Comparison of ENCODE assay signal across 9 cellular contexts in genomic region chr14:95520346-95520745, GRCh38. TPM values are rescaled to one million over a fixed set of nuclear protein-coding genes. Genes with fewer than 3 reads are reported as not detected.
DNase-seq lines count a peak whose midpoint lies in the region; TF ChIP-seq lines count a peak whose summit lies in the region.
"Had no signal": no experiment of that assay in that cellular context is flagged by ENCODE, and none has a peak within 500 bp of the region (broad histone marks: within the 10 kb centered on the region; RNA-seq: fewer than 3 reads in every experiment).

No MANE protein-coding gene starts in this region.

- TF ChIP-seq CTCF in lower leg skin (IDR thresholded peaks at IDR 0.05) (no peak), thyroid gland (IDR thresholded peaks at IDR 0.05) (no peak), hepatocyte (IDR thresholded peaks at IDR 0.05; ENCODE audit: poor library complexity) (no peak)

- H3K36me3 ChIP-seq in thyroid gland: no peaks in the 10 kb centered on the region
- H3K36me3 ChIP-seq in hepatocyte (replicated peaks; ENCODE audit: insufficient read depth, low read depth): no peaks in the 10 kb centered on the region

- peaks cover 18% of the 10 kb centered on the region for H3K36me3 Mint-ChIP-seq in activated naive CD4-positive, alpha-beta T cell treated with anti-CD3 and anti-CD28 coated beads, Interleukin-2, amount 10 ng/mL, durations not matched to agents 7 days and 5 days
- H3K36me3 Mint-ChIP-seq in activated CD4-positive, alpha-beta memory T cell treated with anti-CD3 and anti-CD28 coated beads, Interleukin-2, amount 10 ng/mL, durations not matched to agents 7 days and 5 days (ENCODE audit: low read depth): peaks cover 13% of the 10 kb centered on the region

- H3K27ac ChIP-seq in thyroid gland (peak overlapping the region in 2 of 3 donors; percentile 7 to 18), hepatocyte (no peak overlapping the region)

- H3K4me1 Mint-ChIP-seq in activated naive CD4-positive, alpha-beta T cell treated with anti-CD3 and anti-CD28 coated beads, Interleukin-2, amount 10 ng/mL, durations not matched to agents 7 days and 5 days: peaks cover 85% of the 10 kb centered on the region
- H3K4me1 Mint-ChIP-seq in activated CD4-positive, alpha-beta memory T cell treated with anti-CD3 and anti-CD28 coated beads, Interleukin-2, amount 10 ng/mL, durations not matched to agents 7 days and 5 days: peaks cover 82% of the 10 kb centered on the region

- no peaks in the 10 kb centered on the region for H3K9me3 Mint-ChIP-seq in activated naive CD4-positive, alpha-beta T cell treated with anti-CD3 and anti-CD28 coated beads, Interleukin-2, amount 10 ng/mL, durations not matched to agents 7 days and 5 days
- H3K9me3 Mint-ChIP-seq in activated CD4-positive, alpha-beta memory T cell treated with anti-CD3 and anti-CD28 coated beads, Interleukin-2, amount 10 ng/mL, durations not matched to agents 7 days and 5 days: no peaks in the 10 kb centered on the region

- TF ChIP-seq POLR2A in lower leg skin (IDR thresholded peaks at IDR 0.05): no peak
- TF ChIP-seq POLR2A in thyroid gland (IDR thresholded peaks at IDR 0.05): no peak

- H3K9me2 ChIP-seq in hepatocyte (replicated peaks; ENCODE audit: insufficient read depth): no peaks in the 10 kb centered on the region

- peak; percentile 27 for DNase-seq in activated naive CD4-positive, alpha-beta T cell treated with anti-CD3 and anti-CD28 coated beads, Interleukin-2, amount 10 ng/mL, durations not matched to agents 7 days and 5 days
- no peak for DNase-seq in activated naive CD4-positive, alpha-beta T cell treated with anti-CD3 and anti-CD28 coated beads, Interleukin-2, amount 50 U/mL, for 16 hours
- no peak for DNase-seq in activated CD4-positive, alpha-beta memory T cell treated with anti-CD3 and anti-CD28 coated beads, Interleukin-2, amount 10 ng/mL, durations not matched to agents 7 days and 5 days
- peak; percentile 60 to 85 for DNase-seq in lower leg skin (ENCODE audit: low spot score in 2 of 2)
- DNase-seq in thyroid gland: no peak
- DNase-seq in hepatocyte (ENCODE audit: low spot score): no peak
- DNase-seq in NCI-H2029 treated with DMSO at 0.1 percent for 48 hours (lab: John Stamatoyannopoulos, UW): no peak
- no peak for DNase-seq in dermis blood vessel endothelial cell

- H3K27me3 Mint-ChIP-seq in activated naive CD4-positive, alpha-beta T cell treated with anti-CD3 and anti-CD28 coated beads, Interleukin-2, amount 10 ng/mL, durations not matched to agents 7 days and 5 days: no peaks in the 10 kb centered on the region
- H3K27me3 Mint-ChIP-seq in activated CD4-positive, alpha-beta memory T cell treated with anti-CD3 and anti-CD28 coated beads, Interleukin-2, amount 10 ng/mL, durations not matched to agents 7 days and 5 days: no peaks in the 10 kb centered on the region

- H3K27me3 ChIP-seq in thyroid gland: no peaks in the 10 kb centered on the region
- no peaks in the 10 kb centered on the region for H3K27me3 ChIP-seq in hepatocyte

- no peaks in the 10 kb centered on the region for H4K20me1 ChIP-seq in hepatocyte (ENCODE audit: insufficient read depth, poor library complexity, severe bottlenecking)

- CTCF ChIA-PET in activated naive CD4-positive, alpha-beta T cell treated with anti-CD3 and anti-CD28 coated beads, Interleukin-2, amount 10 ng/mL, durations not matched to agents 7 days and 5 days (lab: Charles Lee): interaction anchor here (0.7 to 1.1 kb wide), 2 partner anchors 13 to 14 kb away, joined by 3 read pairs; partner anchors contain the start of gene GLRX5
- CTCF ChIA-PET in activated CD4-positive, alpha-beta memory T cell treated with anti-CD3 and anti-CD28 coated beads, Interleukin-2, amount 10 ng/mL, durations not matched to agents 7 days and 5 days (lab: Charles Lee): interaction anchor here (1.0 to 8.5 kb wide), 3 partner anchors 6 to 13 kb away, joined by 3 to 118 read pairs (median 14); partner anchors contain the start of gene GLRX5

- no peak overlapping the region for H3K4me3 ChIP-seq in lower leg skin (ENCODE audit: low read depth, poor library complexity, severe bottlenecking)
- no peak overlapping the region for H3K4me3 ChIP-seq in thyroid gland (replicated peaks in 1 of 3)
- no peak overlapping the region for H3K4me3 ChIP-seq in hepatocyte
- H3K4me3 ChIP-seq: K562 had no signal

- 62 to 66% methylated on average over 3 of the region's 3 CpGs for WGBS in lower leg skin, 2 donors
- 56 to 66% methylated on average over 3 of the region's 3 CpGs for WGBS in thyroid gland, 2 donors
- 83% methylated on average over 3 of the region's 3 CpGs for WGBS in hepatocyte (ENCODE audit: low lambda C conversion rate, missing lambda C conversion rate)

- H3K4me3 Mint-ChIP-seq in activated naive CD4-positive, alpha-beta T cell treated with anti-CD3 and anti-CD28 coated beads, Interleukin-2, amount 10 ng/mL, durations not matched to agents 7 days and 5 days: peak overlapping the region; percentile 63
- peak overlapping the region; percentile 57 for H3K4me3 Mint-ChIP-seq in activated CD4-positive, alpha-beta memory T cell treated with anti-CD3 and anti-CD28 coated beads, Interleukin-2, amount 10 ng/mL, durations not matched to agents 7 days and 5 days

- H3K4me1 ChIP-seq in thyroid gland (peaks cover 27 to 60% of the 10 kb centered on the region in 2 donors), hepatocyte (ENCODE audit: insufficient read depth) (peaks cover 35% of the 10 kb centered on the region)

- no peaks in the 10 kb centered on the region for H3K79me2 ChIP-seq in hepatocyte

- H3K4me2 ChIP-seq in hepatocyte: no peak overlapping the region

- H2AFZ ChIP-seq in hepatocyte: no peak overlapping the region

- intact Hi-C loops in lower leg skin (cut with DNase I; ENCODE audit: low total_unique reads) (no loop called here), thyroid gland (cut with DNase I) (no loop called here)

- POLR2A ChIA-PET in activated CD4-positive, alpha-beta memory T cell treated with anti-CD3 and anti-CD28 coated beads, Interleukin-2, amount 10 ng/mL, durations not matched to agents 7 days and 5 days (lab: Charles Lee): interaction anchor here (0.7 to 9.2 kb wide), 7 partner anchors 9 to 57 kb away, joined by 3 to 199 read pairs (median 8); partner anchors contain the start of gene GLRX5

- peak overlapping the region; percentile 99 for H3K27ac Mint-ChIP-seq in activated naive CD4-positive, alpha-beta T cell treated with anti-CD3 and anti-CD28 coated beads, Interleukin-2, amount 10 ng/mL, durations not matched to agents 7 days and 5 days
- peak overlapping the region; percentile 99 for H3K27ac Mint-ChIP-seq in activated CD4-positive, alpha-beta memory T cell treated with anti-CD3 and anti-CD28 coated beads, Interleukin-2, amount 10 ng/mL, durations not matched to agents 7 days and 5 days

- no peaks in the 10 kb centered on the region for H3K9me3 ChIP-seq in thyroid gland
- no peaks in the 10 kb centered on the region for H3K9me3 ChIP-seq in hepatocyte (ENCODE audit: low read depth)

RNA-seq across cellular contexts. Expression of gene SYNE3, which starts 3.9 kb away (rescaled TPM):
- 10 to 100 TPM; 86.2 to 89.5 TPM for total RNA-seq in activated CD4-positive, alpha-beta memory T cell treated with anti-CD3 and anti-CD28 coated beads, Interleukin-2, amount 10 ng/mL, durations not matched to agents 7 days and 5 days
- 10 to 100 TPM; 13.8 to 26.2 (median 15.2) TPM for total RNA-seq in lower leg skin
- total RNA-seq in thyroid gland: 10 to 100 TPM in 3 of 4 donors, 1 to 10 TPM in 1; 9.7 to 21.9 (median 17.6) TPM
- total RNA-seq in hepatocyte: 2.0 and 2.4 TPM in 2 replicates
- polyA plus RNA-seq in hepatocyte: 0.16 and 1.3 TPM in 2 replicates
- total RNA-seq in dermis blood vessel endothelial cell: 15.5 and 33.6 TPM in 2 replicates

RNA-seq across cellular contexts. Expression of gene GLRX5, which starts 14.5 kb away (rescaled TPM):
- 10 to 100 TPM; 30.4 to 34.5 TPM for total RNA-seq in activated CD4-positive, alpha-beta memory T cell treated with anti-CD3 and anti-CD28 coated beads, Interleukin-2, amount 10 ng/mL, durations not matched to agents 7 days and 5 days
- total RNA-seq in lower leg skin (10 to 100 TPM; 26.4 to 34.6 (median 33.9) TPM), thyroid gland (10 to 100 TPM; 33.9 to 64.1 (median 41.3) TPM), hepatocyte (50.0 and 63.5 TPM in 2 replicates), dermis blood vessel endothelial cell (50.2 and 56.9 TPM in 2 replicates)
- polyA plus RNA-seq in hepatocyte: 94.5 and 105 TPM in 2 replicates

Comparison
In these comparisons a context has a peak if more than half of its experiments do, and no peak if none do; other contexts are left out.
1. DNase-seq: peak in activated naive CD4-positive, alpha-beta T cell treated with anti-CD3 and anti-CD28 coated beads, Interleukin-2, amount 10 ng/mL, durations not matched to agents 7 days and 5 days (single experiment) and lower leg skin (2 of 2); none in activated naive CD4-positive, alpha-beta T cell treated with anti-CD3 and anti-CD28 coated beads, Interleukin-2, amount 50 U/mL, for 16 hours (single experiment), activated CD4-positive, alpha-beta memory T cell treated with anti-CD3 and anti-CD28 coated beads, Interleukin-2, amount 10 ng/mL, durations not matched to agents 7 days and 5 days (single experiment), thyroid gland (0 of 2), hepatocyte (single experiment), NCI-H2029 treated with DMSO at 0.1 percent for 48 hours (single experiment) and dermis blood vessel endothelial cell (single experiment).